In the genomic region with DNA sequence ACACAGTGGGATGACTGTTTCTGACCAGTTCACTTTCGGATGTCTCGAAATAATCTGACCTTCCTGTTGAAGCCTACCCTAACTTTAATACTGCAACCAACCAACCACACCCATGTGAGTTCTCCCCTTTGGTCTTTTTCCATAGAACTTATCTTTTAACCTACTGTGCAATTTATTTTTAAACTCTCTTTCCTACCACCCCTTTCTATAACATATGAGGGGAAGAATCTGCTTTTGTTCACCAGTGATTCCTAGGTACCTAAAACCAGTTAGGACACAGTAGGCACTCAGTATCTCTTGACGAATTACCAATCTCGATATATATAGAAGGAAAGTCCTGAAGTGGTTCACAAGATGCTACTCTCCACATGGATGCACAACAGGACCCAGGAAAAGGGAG, we compare ENCODE assay signal across 1 cellular context.
TF ChIP-seq lines count a peak whose summit lies in the region.

No MANE protein-coding gene starts in this region.

TF ChIP-seq in GM12878, 131 proteins besides CTCF, POLR2A, EP300 and RAD21:
- no peak for TF ChIP-seq RFX5 (IDR thresholded peaks at IDR 0.05; ENCODE audit: low read depth, low read length)
- peak; percentile 36; the same call in 1 of the 2 replicates for TF ChIP-seq PML (IDR thresholded peaks at IDR 0.05; ENCODE audit: low read length)
- TF ChIP-seq POLR2AphosphoS2 (IDR thresholded peaks at IDR 0.05; ENCODE audit: low read depth, low read length), result 0 out of 2 replicates have a peak, but pooled peaks have one; percentile 29
